ENCODE assay signal across 20 cellular contexts in genomic region chr14:70087380-70087697, GRCh38.
"Had no signal": no experiment of that assay in that cellular context is flagged by ENCODE, and none has a peak within 500 bp of the region (broad histone marks: within the 10 kb centered on the region; RNA-seq: fewer than 3 reads in every experiment).

No MANE protein-coding gene starts in this region.

- H3K27me3 ChIP-seq: testis had no signal

- H3K4me1 ChIP-seq: esophagus muscularis mucosa, foreskin keratinocyte, gastroesophageal sphincter, heart right ventricle, left lung, neural progenitor cell, prostate gland, right atrium auricular region, sigmoid colon, testis, tibial artery had no signal

- H3K9ac ChIP-seq: neural progenitor cell had no signal

- H3K27ac ChIP-seq: coronary artery, esophagus muscularis mucosa, foreskin keratinocyte, gastroesophageal sphincter, heart right ventricle, left lung, neural progenitor cell, prostate gland, right atrium auricular region, sigmoid colon, testis, tibial artery had no signal

- H3K4me3 ChIP-seq: coronary artery, esophagus muscularis mucosa, gastroesophageal sphincter, heart right ventricle, left lung, mucosa of descending colon, neural progenitor cell, prostate gland, right atrium auricular region, sigmoid colon, testis, tibial artery had no signal

- H2AFZ ChIP-seq: neural progenitor cell had no signal

- ATAC-seq: gastroesophageal sphincter; left cardiac atrium; natural killer cell treated with Interleukin-12 subunit alpha and Interleukin-12 subunit beta and Interleukin-15 and Interleukin-18, amount 100 ng/mL, for 72 hours; stimulated activated memory B cell treated with anti-CD40 and anti-IgM and Interleukin-4, amounts not matched to agents 10 μg/mL and 1 μg/mL and 100 μg/mL, for 72 hours; stimulated activated naive CD8-positive, alpha-beta T cell treated with anti-CD3 and anti-CD28 coated beads, Interleukin-15, Interleukin-2, amounts not matched to agents 100 U/mL and 50 U/mL, for 24 hours had no signal

- DNase-seq: effector memory CD4-positive, alpha-beta T cell; heart right ventricle; left lung; naive B cell; sigmoid colon; stimulated activated CD4-positive, alpha-beta T cell treated with anti-CD3 and anti-CD28 coated beads, Interleukin-4, amount 100 ng/mL, for 4 hours; tibial artery had no signal

- H3K36me3 ChIP-seq: esophagus muscularis mucosa, gastroesophageal sphincter, heart right ventricle, left lung, neural progenitor cell, prostate gland, right atrium auricular region, sigmoid colon, tibial artery had no signal

- H3K4me2 ChIP-seq: neural progenitor cell had no signal

- H3K9me3 ChIP-seq: esophagus muscularis mucosa, gastroesophageal sphincter, heart right ventricle, left lung, mucosa of descending colon, prostate gland, right atrium auricular region, sigmoid colon, testis, tibial artery had no signal
